ENCODE assay signal across 10 cellular contexts in genomic region chr3:46811615-46812236, GRCh38. TPM values are rescaled to one million over a fixed set of nuclear protein-coding genes. Genes with fewer than 3 reads are reported as not detected.
A peak's percentile ranks its signal among the peaks of the same experiment; 100 is the strongest.
DNase-seq lines count a peak whose midpoint lies in the region; ATAC-seq and TF ChIP-seq lines count a peak whose summit lies in the region.
"Had no signal": no experiment of that assay in that cellular context is flagged by ENCODE, and none has a peak within 500 bp of the region (broad histone marks: within the 10 kb centered on the region; RNA-seq: fewer than 3 reads in every experiment).

No MANE protein-coding gene starts in this region.

- peak overlapping the region in 4 of 5 donors; percentile 8 to 62 (median 49) for H3K4me3 ChIP-seq in subcutaneous abdominal adipose tissue (ENCODE audit: low read depth in 1 of 5, low read length in 5 of 5)
- H3K4me3 ChIP-seq in A673 (ENCODE audit: low read depth, low read length, poor library complexity, severe bottlenecking): no peak overlapping the region

- ATAC-seq in central memory CD8-positive, alpha-beta T cell (replicated peaks; ENCODE audit: extremely low read depth, poor library complexity, severe bottlenecking): no peak
- ATAC-seq in HG03025 (IDR thresholded peaks at IDR 0.05; ENCODE audit: low FRiP score, unreplicated experiment): no peak

- intact Hi-C loops in A673 (cut with micrococcal nuclease; ENCODE audit: unreplicated experiment): no loop called here

- DNase-seq in NCI-H526 (lab: John Stamatoyannopoulos, UW) (peak; percentile 24 to 36), NCI-H526 treated with DMSO at 0.1 percent for 48 hours (lab: John Stamatoyannopoulos, UW) (no peak), left kidney (ENCODE audit: low read depth, low spot score) (peak; percentile 90), A673 (ENCODE audit: low spot score) (no peak), inferior parietal cortex (ENCODE audit: extremely low spot score) (no peak)
- DNase-seq in central memory CD8-positive, alpha-beta T cell (ENCODE audit: low spot score in 2 of 2): no peak
- DNase-seq: MV-4-11 had no signal

- TF ChIP-seq CTCF in A673 (conservative IDR thresholded peaks at IDR 0.05; ENCODE audit: low read depth, low read length): no peak

- no peaks in the 10 kb centered on the region for H3K9me3 Mint-ChIP-seq in central memory CD8-positive, alpha-beta T cell

- POLR2A ChIA-PET in A673 (lab: Charles Lee; ENCODE audit: low non-redundant PET): no interaction called here

- BruUV-seq in A673 (replicated peaks; lab: Mats Ljungman, UMichigan): no TSS peak

- H3K27ac Mint-ChIP-seq in central memory CD8-positive, alpha-beta T cell (ENCODE audit: low read depth): no peak overlapping the region

- H3K4me1 Mint-ChIP-seq in central memory CD8-positive, alpha-beta T cell: peaks cover 13% of the 10 kb centered on the region

- CTCF ChIA-PET in A673 (lab: Charles Lee): no interaction called here

- H3K36me3 Mint-ChIP-seq in central memory CD8-positive, alpha-beta T cell (ENCODE audit: insufficient read depth): no peaks in the 10 kb centered on the region

- peaks cover 0 to 4% (median 2%) of the 10 kb centered on the region in 5 donors for H3K27me3 ChIP-seq in subcutaneous abdominal adipose tissue (ENCODE audit: control insufficient read depth in 5 of 5, insufficient read depth in 4 of 5, low read length in 5 of 5)
- H3K27me3 ChIP-seq in A673 (replicated peaks; ENCODE audit: insufficient read depth, low read depth, low read length, poor library complexity): no peaks in the 10 kb centered on the region

- peak overlapping the region; percentile 76 for H3K4me3 Mint-ChIP-seq in central memory CD8-positive, alpha-beta T cell

- peaks cover 0 to 12% (median 10%) of the 10 kb centered on the region in 5 donors for H3K4me1 ChIP-seq in subcutaneous abdominal adipose tissue (ENCODE audit: control insufficient read depth in 5 of 5, insufficient read depth in 5 of 5, low read length in 5 of 5)
- H3K4me1 ChIP-seq in A673 (ENCODE audit: insufficient read depth, low read length, poor library complexity, severe bottlenecking): no peaks in the 10 kb centered on the region

- no peaks in the 10 kb centered on the region for H3K27me3 Mint-ChIP-seq in central memory CD8-positive, alpha-beta T cell

- H3K27ac ChIP-seq in subcutaneous abdominal adipose tissue (ENCODE audit: low read depth, low read length) (no peak overlapping the region), A673 (ENCODE audit: low read depth, low read length, poor library complexity, severe bottlenecking) (no peak overlapping the region)
- H3K27ac ChIP-seq: 22Rv1 had no signal

- H3K9ac ChIP-seq in subcutaneous abdominal adipose tissue (ENCODE audit: low read length in 5 of 5): peak overlapping the region in 2 of 5 donors; percentile 36 to 37

- no peaks in the 10 kb centered on the region for H3K36me3 ChIP-seq in subcutaneous abdominal adipose tissue (ENCODE audit: control insufficient read depth in 5 of 5, insufficient read depth in 5 of 5, low read length in 5 of 5)
- H3K36me3 ChIP-seq in A673 (ENCODE audit: insufficient read depth, low read length, poor library complexity, severe bottlenecking): no peaks in the 10 kb centered on the region

- H3K9me3 ChIP-seq in subcutaneous abdominal adipose tissue (ENCODE audit: control insufficient read depth in 5 of 5, low read length in 5 of 5) (no peaks in the 10 kb centered on the region), A673 (ENCODE audit: low read depth, low read length, poor library complexity, severe bottlenecking) (no peaks in the 10 kb centered on the region)

RNA-seq across cellular contexts. Expression of gene MYL3, which starts 51.5 kb away (rescaled TPM):
- not detected in 2 replicates for total RNA-seq in A673 (2021)

Comparison
In these comparisons a context has a peak if more than half of its experiments do, and no peak if none do; other contexts are left out.
1. DNase-seq: peak in NCI-H526 (2 of 2) and left kidney (single experiment); none in NCI-H526 treated with DMSO at 0.1 percent for 48 hours (single experiment), central memory CD8-positive, alpha-beta T cell (0 of 2), A673 (single experiment) and inferior parietal cortex (single experiment).